In the genomic region with DNA sequence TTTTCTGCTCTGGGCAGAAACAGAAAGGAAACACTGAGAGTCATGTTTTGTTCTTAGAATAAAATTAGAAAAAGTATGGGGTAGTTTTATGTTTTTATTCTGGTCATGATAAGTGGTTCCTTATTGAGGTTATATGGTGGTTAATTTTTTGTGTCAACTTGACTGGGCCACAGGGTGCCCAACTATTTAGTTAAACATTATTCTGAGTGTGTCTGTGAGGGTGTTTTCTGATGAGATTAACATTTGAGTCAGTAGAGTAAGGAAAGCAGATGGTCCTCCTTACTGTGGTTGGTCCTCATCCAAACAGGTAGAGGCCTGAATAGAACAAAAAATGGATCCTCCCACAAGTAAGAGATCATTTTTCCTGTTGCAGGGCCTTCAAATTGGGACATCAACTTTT, we compare ENCODE assay signal across 29 cellular contexts.
"Had no signal": no experiment of that assay in that cellular context is flagged by ENCODE, and none has a peak within 500 bp of the region (broad histone marks: within the 10 kb centered on the region; RNA-seq: fewer than 3 reads in every experiment).

No MANE protein-coding gene starts in this region.

- H3K27me3 Mint-ChIP-seq: activated CD4-positive, alpha-beta memory T cell treated with anti-CD3 and anti-CD28 coated beads, Interleukin-2, amount 10 ng/mL, durations not matched to agents 7 days and 5 days; activated CD4-positive, alpha-beta T cell treated with anti-CD3 and anti-CD28 coated beads, Interleukin-2, amount 10 ng/mL, durations not matched to agents 7 days and 5 days; activated naive CD4-positive, alpha-beta T cell treated with anti-CD3 and anti-CD28 coated beads, Interleukin-2, amount 10 ng/mL, durations not matched to agents 7 days and 5 days; activated T-cell treated with anti-CD3 and anti-CD28 coated beads, Interleukin-2, amount 50 U/mL, for 24 hours; central memory CD8-positive, alpha-beta T cell had no signal

- H3K36me3 ChIP-seq: brain microvascular endothelial cell, esophagus muscularis mucosa, gastrocnemius medialis, heart left ventricle had no signal

- H3K27ac ChIP-seq: brain microvascular endothelial cell, esophagus muscularis mucosa, foreskin keratinocyte, gastrocnemius medialis, heart left ventricle had no signal

- H3K36me3 Mint-ChIP-seq: activated naive CD4-positive, alpha-beta T cell treated with anti-CD3 and anti-CD28 coated beads, Interleukin-2, amount 10 ng/mL, durations not matched to agents 7 days and 5 days had no signal

- H3K4me3 ChIP-seq: esophagus muscularis mucosa, gastrocnemius medialis, heart left ventricle had no signal

- DNase-seq: activated CD4-positive, alpha-beta memory T cell treated with anti-CD3 and anti-CD28 coated beads, Interleukin-2, amount 10 ng/mL, durations not matched to agents 7 days and 5 days; activated CD4-positive, alpha-beta T cell treated with anti-CD3 and anti-CD28 coated beads for 4 hours; activated CD4-positive, alpha-beta T cell treated with anti-CD3 and anti-CD28 coated beads, Interleukin-2, amount 10 ng/mL, durations not matched to agents 7 days and 5 days; activated CD4-positive, alpha-beta T cell treated with anti-CD3 and anti-CD28 coated beads, Interleukin-2, amount 50 U/mL, for 4 hours; activated CD4-positive, CD25-positive, alpha-beta regulatory T cell; activated CD4-positive, CD25-positive, alpha-beta regulatory T cell treated with anti-CD3 and anti-CD28 coated beads, Interleukin-2, amount 50 U/mL, for 72 hours; activated CD8-positive, alpha-beta memory T cell treated with anti-CD3 and anti-CD28 coated beads, Interleukin-2, amount 50 U/mL, for 48 hours; activated gamma-delta T cell; activated naive CD4-positive, alpha-beta T cell; activated naive CD4-positive, alpha-beta T cell treated with anti-CD3 and anti-CD28 coated beads, Interleukin-2, amount 10 ng/mL, durations not matched to agents 7 days and 5 days; activated T-cell treated with anti-CD3 and anti-CD28 coated beads for 4 hours; activated T-cell treated with anti-CD3 and anti-CD28 coated beads, Interleukin-2, amount 50 U/mL, for 24 hours; activated T-cell treated with anti-CD3 and anti-CD28 coated beads, Interleukin-2, amount 50 U/mL, for 72 hours; amniotic stem cell; anterior cingulate cortex; brain microvascular endothelial cell; cortex of kidney; dermis blood vessel endothelial cell; effector CD4-positive, alpha-beta T cell; effector memory CD8-positive, alpha-beta T cell; erythroblast; gastrocnemius medialis; glutamatergic neuron; heart left ventricle; T-helper 2 cell had no signal

- ATAC-seq: activated naive CD4-positive, alpha-beta T cell treated with anti-CD3 and anti-CD28 coated beads, Interleukin-2, amount 50 U/mL, for 72 hours; activated T-cell treated with anti-CD3 and anti-CD28 coated beads, Interleukin-2, amount 50 U/mL, for 72 hours; effector memory CD8-positive, alpha-beta T cell; foreskin keratinocyte; gastrocnemius medialis; heart left ventricle had no signal

- H3K27me3 ChIP-seq: brain microvascular endothelial cell, esophagus muscularis mucosa, foreskin keratinocyte, gastrocnemius medialis, heart left ventricle had no signal

- H3K4me1 Mint-ChIP-seq: activated CD4-positive, alpha-beta memory T cell treated with anti-CD3 and anti-CD28 coated beads, Interleukin-2, amount 10 ng/mL, durations not matched to agents 7 days and 5 days; activated CD4-positive, alpha-beta T cell treated with anti-CD3 and anti-CD28 coated beads, Interleukin-2, amount 10 ng/mL, durations not matched to agents 7 days and 5 days; activated naive CD4-positive, alpha-beta T cell treated with anti-CD3 and anti-CD28 coated beads, Interleukin-2, amount 10 ng/mL, durations not matched to agents 7 days and 5 days; central memory CD8-positive, alpha-beta T cell had no signal

- H3K4me3 Mint-ChIP-seq: activated CD4-positive, alpha-beta memory T cell treated with anti-CD3 and anti-CD28 coated beads, Interleukin-2, amount 10 ng/mL, durations not matched to agents 7 days and 5 days; activated CD4-positive, alpha-beta T cell treated with anti-CD3 and anti-CD28 coated beads, Interleukin-2, amount 10 ng/mL, durations not matched to agents 7 days and 5 days; activated naive CD4-positive, alpha-beta T cell treated with anti-CD3 and anti-CD28 coated beads, Interleukin-2, amount 10 ng/mL, durations not matched to agents 7 days and 5 days; activated T-cell treated with anti-CD3 and anti-CD28 coated beads, Interleukin-2, amount 50 U/mL, for 24 hours; activated T-cell treated with anti-CD3 and anti-CD28 coated beads, Interleukin-2, amount 50 U/mL, for 72 hours; central memory CD8-positive, alpha-beta T cell; effector memory CD8-positive, alpha-beta T cell had no signal

- H3K4me1 ChIP-seq: esophagus muscularis mucosa, foreskin keratinocyte, gastrocnemius medialis, heart left ventricle had no signal

- H3K27ac Mint-ChIP-seq: activated CD4-positive, alpha-beta memory T cell treated with anti-CD3 and anti-CD28 coated beads, Interleukin-2, amount 10 ng/mL, durations not matched to agents 7 days and 5 days; activated CD4-positive, alpha-beta T cell treated with anti-CD3 and anti-CD28 coated beads, Interleukin-2, amount 10 ng/mL, durations not matched to agents 7 days and 5 days; activated naive CD4-positive, alpha-beta T cell treated with anti-CD3 and anti-CD28 coated beads, Interleukin-2, amount 10 ng/mL, durations not matched to agents 7 days and 5 days; activated naive CD4-positive, alpha-beta T cell treated with anti-CD3 and anti-CD28 coated beads, Interleukin-2, amount 50 U/mL, for 72 hours; activated T-cell treated with anti-CD3 and anti-CD28 coated beads, Interleukin-2, amount 50 U/mL, for 24 hours; activated T-cell treated with anti-CD3 and anti-CD28 coated beads, Interleukin-2, amount 50 U/mL, for 72 hours; effector memory CD8-positive, alpha-beta T cell had no signal

- H3K9me3 Mint-ChIP-seq: activated CD4-positive, alpha-beta memory T cell treated with anti-CD3 and anti-CD28 coated beads, Interleukin-2, amount 10 ng/mL, durations not matched to agents 7 days and 5 days had no signal
